ENCODE assay signal across 16 cellular contexts in the genomic region with DNA sequence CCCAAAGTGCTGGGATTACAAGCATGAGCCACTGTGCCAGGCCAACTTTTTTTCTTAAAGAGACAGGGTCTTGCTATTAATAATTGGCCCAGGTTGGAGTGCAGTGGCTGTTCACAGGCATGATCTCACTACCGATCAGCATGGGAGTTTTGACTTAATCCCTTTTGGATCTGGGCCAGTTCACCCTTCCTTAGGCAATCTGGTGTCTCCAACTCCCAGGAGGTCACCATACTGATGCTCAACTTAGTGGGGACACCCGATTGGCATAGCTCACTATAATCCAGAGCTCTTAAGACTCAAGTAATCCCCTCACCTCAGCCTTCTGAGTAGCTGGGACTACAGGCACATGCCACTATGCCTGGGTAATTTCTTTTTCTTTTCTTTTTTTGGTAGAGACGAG.
DNase-seq lines count a peak whose midpoint lies in the region; ATAC-seq, FAIRE-seq and TF ChIP-seq lines count a peak whose summit lies in the region.
"Had no signal": no experiment of that assay in that cellular context is flagged by ENCODE, and none has a peak within 500 bp of the region (broad histone marks: within the 10 kb centered on the region; RNA-seq: fewer than 3 reads in every experiment).

No MANE protein-coding gene starts in this region.

- peak; percentile 56 for DNase-seq in A673 (ENCODE audit: low spot score)
- DNase-seq in D721Med (ENCODE audit: insufficient read length, low spot score): no peak
- peak; percentile 7 for DNase-seq in NCI-H69 (lab: John Stamatoyannopoulos, UW)
- no peak for DNase-seq in trophoblast cell
- DNase-seq in NCI-H1048 (lab: John Stamatoyannopoulos, UW): no peak
- no peak for DNase-seq in activated naive CD4-positive, alpha-beta T cell treated with Interleukin-2 at 50 U/mL for 16 hours
- DNase-seq in CD4-positive, alpha-beta T cell: no peak
- DNase-seq: BE2C; CD8-positive, alpha-beta T cell; COR-L47; DMS79; H7 had no signal

- H3K79me2 ChIP-seq in trophoblast cell (ENCODE audit: control insufficient read depth, insufficient read depth, low read length, poor library complexity): no peaks in the 10 kb centered on the region

- no peak overlapping the region for H4K12ac ChIP-seq in trophoblast cell (ENCODE audit: low read depth, low read length)

- H3K79me1 ChIP-seq in trophoblast cell (ENCODE audit: low read length): peaks cover 1% of the 10 kb centered on the region

- no peaks in the 10 kb centered on the region for H3K9me3 Mint-ChIP-seq in CD4-positive, alpha-beta T cell
- H3K9me3 Mint-ChIP-seq: CD8-positive, alpha-beta T cell; GM23338; IgD-negative memory B cell had no signal

- no peaks in the 10 kb centered on the region for H3K4me1 ChIP-seq in A673 (ENCODE audit: insufficient read depth, low read length, poor library complexity, severe bottlenecking)
- no peaks in the 10 kb centered on the region for H3K4me1 ChIP-seq in trophoblast cell (ENCODE audit: control insufficient read depth in 1 of 2, insufficient read depth in 2 of 2, low read length in 2 of 2)
- H3K4me1 ChIP-seq: BE2C had no signal

- H3K23ac ChIP-seq in trophoblast cell (ENCODE audit: low read length): no peak overlapping the region

- WGBS in trophoblast cell (ENCODE audit: extremely low coverage, insufficient coverage, insufficient read length): no CpG with 5 or more reads among the region's 3 CpGs

- FAIRE-seq in D721Med (lab: Jason Lieb, UNC): peak; percentile 97
- FAIRE-seq: GM12892 had no signal

- H3K27me3 ChIP-seq in A673 (replicated peaks; ENCODE audit: insufficient read depth, low read depth, low read length, poor library complexity) (no peaks in the 10 kb centered on the region), trophoblast cell (ENCODE audit: insufficient read depth, low read length) (no peaks in the 10 kb centered on the region)
- no peaks in the 10 kb centered on the region for H3K27me3 ChIP-seq in CD4-positive, alpha-beta T cell (ENCODE audit: control insufficient read depth, insufficient read depth, low read length)
- H3K27me3 ChIP-seq: BE2C had no signal

- H3K4ac ChIP-seq in trophoblast cell (ENCODE audit: low read depth, low read length): no peak overlapping the region

- no peak overlapping the region for H3K27ac Mint-ChIP-seq in CD4-positive, alpha-beta T cell
- H3K27ac Mint-ChIP-seq: CD8-positive, alpha-beta T cell; GM23338; IgD-negative memory B cell had no signal

- intact Hi-C loops in A673 (cut with micrococcal nuclease; ENCODE audit: unreplicated experiment): no loop called here
- intact Hi-C loops in CD4-positive, alpha-beta T cell (cut with DNase I, micrococcal nuclease): no loop called here

- H2BK120ac ChIP-seq in trophoblast cell (ENCODE audit: insufficient read depth, low read length, poor library complexity): peak overlapping the region; percentile 22

- H3K4me1 Mint-ChIP-seq in CD4-positive, alpha-beta T cell (ENCODE audit: low read depth): no peaks in the 10 kb centered on the region
- H3K4me1 Mint-ChIP-seq: GM23338, IgD-negative memory B cell had no signal

- TF ChIP-seq CTCF in A673 (conservative IDR thresholded peaks at IDR 0.05; ENCODE audit: low read depth, low read length) (no peak), D721Med (IDR thresholded peaks at IDR 0.05; ENCODE audit: insufficient read depth, missing control alignments) (no peak)
- TF ChIP-seq CTCF in CD4-positive, alpha-beta T cell (IDR thresholded peaks at IDR 0.05): no peak

- H4K8ac ChIP-seq in trophoblast cell (ENCODE audit: low read depth, low read length): no peak overlapping the region

- H2AFZ ChIP-seq in trophoblast cell (ENCODE audit: insufficient read depth, low read length, poor library complexity): no peak overlapping the region
- H2AFZ ChIP-seq: GM23338 had no signal

- POLR2A ChIA-PET in A673 (lab: Charles Lee; ENCODE audit: low non-redundant PET): no interaction called here
- POLR2A ChIA-PET in CD4-positive, alpha-beta T cell (lab: Charles Lee): no interaction called here

- no peak overlapping the region for H3K4me3 Mint-ChIP-seq in CD4-positive, alpha-beta T cell
- H3K4me3 Mint-ChIP-seq: CD8-positive, alpha-beta T cell; GM23338; IgD-negative memory B cell had no signal

- H3K4me3 ChIP-seq in A673 (ENCODE audit: low read depth, low read length, poor library complexity, severe bottlenecking) (no peak overlapping the region), trophoblast cell (ENCODE audit: low read depth, low read length) (no peak overlapping the region)
- H3K4me3 ChIP-seq: GM23338 had no signal

- H3K36me3 ChIP-seq in A673 (ENCODE audit: insufficient read depth, low read length, poor library complexity, severe bottlenecking) (no peaks in the 10 kb centered on the region), trophoblast cell (ENCODE audit: control insufficient read depth in 1 of 2, insufficient read depth in 2 of 2, low read length in 2 of 2) (peaks cover 2 to 5% of the 10 kb centered on the region in 2 experiments)
- H3K36me3 ChIP-seq: BE2C had no signal

- H3K27ac ChIP-seq in A673 (ENCODE audit: low read depth, low read length, poor library complexity, severe bottlenecking) (no peak overlapping the region), trophoblast cell (ENCODE audit: low read depth, low read length) (no peak overlapping the region)
- no peak overlapping the region for H3K27ac ChIP-seq in CD4-positive, alpha-beta T cell (ENCODE audit: low read depth, low read length)
- H3K27ac ChIP-seq: C4-2B had no signal

- no TSS peak for BruUV-seq in A673 (replicated peaks; lab: Mats Ljungman, UMichigan)

- H3K9ac ChIP-seq in trophoblast cell (ENCODE audit: low read length): no peak overlapping the region

- no peak overlapping the region for H3K18ac ChIP-seq in trophoblast cell (ENCODE audit: low read length)

- H2AK5ac ChIP-seq in trophoblast cell (ENCODE audit: low read length): peak overlapping the region; percentile 29

- H2BK5ac ChIP-seq in trophoblast cell (ENCODE audit: low read depth, low read length, poor library complexity): no peak overlapping the region

- H3K9me3 ChIP-seq in A673 (ENCODE audit: low read depth, low read length, poor library complexity, severe bottlenecking) (no peaks in the 10 kb centered on the region), trophoblast cell (ENCODE audit: insufficient read depth, low read depth, low read length) (no peaks in the 10 kb centered on the region)
- H3K9me3 ChIP-seq in CD4-positive, alpha-beta T cell (ENCODE audit: control insufficient read depth, low read length): no peaks in the 10 kb centered on the region
- H3K9me3 ChIP-seq: BE2C had no signal

- peak overlapping the region; percentile 40 for H2BK12ac ChIP-seq in trophoblast cell (ENCODE audit: low read length)

- CTCF ChIA-PET in A673 (lab: Charles Lee): interaction anchor here (0.5 kb wide), 1 partner anchor 1601 kb away, joined by 5 read pairs; no protein-coding TSS in a partner anchor
- CTCF ChIA-PET in CD4-positive, alpha-beta T cell (lab: Charles Lee): no interaction called here

- H3K36me3 Mint-ChIP-seq in CD4-positive, alpha-beta T cell (ENCODE audit: low read depth): peaks cover 33% of the 10 kb centered on the region

- no peak overlapping the region for H3K14ac ChIP-seq in trophoblast cell (ENCODE audit: low read length)

- no peak overlapping the region for H3K4me2 ChIP-seq in trophoblast cell (ENCODE audit: low read length)
- H3K4me2 ChIP-seq: GM23338 had no signal

- no peak for ATAC-seq in CD4-positive, alpha-beta T cell (ENCODE audit: poor library complexity)
- ATAC-seq: CD8-positive, alpha-beta T cell; GM23338 had no signal

- peak overlapping the region; percentile 37 for H4K91ac ChIP-seq in trophoblast cell (ENCODE audit: low read depth, low read length)

- no peaks in the 10 kb centered on the region for H3K27me3 Mint-ChIP-seq in CD4-positive, alpha-beta T cell
- H3K27me3 Mint-ChIP-seq: IgD-negative memory B cell had no signal

Comparison
In these comparisons a context has a peak if more than half of its experiments do, and no peak if none do; other contexts are left out.
1. DNase-seq: peak in A673 (single experiment) and NCI-H69 (single experiment); none in D721Med (single experiment), trophoblast cell (0 of 2), NCI-H1048 (single experiment), activated naive CD4-positive, alpha-beta T cell treated with Interleukin-2 at 50 U/mL for 16 hours (single experiment) and CD4-positive, alpha-beta T cell (0 of 10).